Comparison of ENCODE assay signal across 23 cellular contexts in genomic region chr12:58288191-58288590, GRCh38.
DNase-seq lines count a peak whose midpoint lies in the region; ATAC-seq lines count a peak whose summit lies in the region.
"Had no signal": no experiment of that assay in that cellular context is flagged by ENCODE, and none has a peak within 500 bp of the region (broad histone marks: within the 10 kb centered on the region; RNA-seq: fewer than 3 reads in every experiment).

No MANE protein-coding gene starts in this region.

- no peaks in the 10 kb centered on the region for H3K36me3 Mint-ChIP-seq in natural killer cell treated with Interleukin-12 subunit alpha and Interleukin-12 subunit beta and Interleukin-15 and Interleukin-18, amount 100 ng/mL, for 72 hours
- H3K36me3 Mint-ChIP-seq in naive thymus-derived CD8-positive, alpha-beta T cell: peaks cover 0 to 7% (median 0%) of the 10 kb centered on the region in 3 donors

- peaks cover 0 to 6% of the 10 kb centered on the region in 2 donors for H3K27me3 Mint-ChIP-seq in natural killer cell treated with Interleukin-12 subunit alpha and Interleukin-12 subunit beta and Interleukin-15 and Interleukin-18, amount 100 ng/mL, for 72 hours
- H3K27me3 Mint-ChIP-seq in naive thymus-derived CD8-positive, alpha-beta T cell: peaks cover 9 to 27% (median 17%) of the 10 kb centered on the region in 5 donors

- no peak overlapping the region for H3K27ac Mint-ChIP-seq in natural killer cell treated with Interleukin-12 subunit alpha and Interleukin-12 subunit beta and Interleukin-15 and Interleukin-18, amount 100 ng/mL, for 72 hours
- H3K27ac Mint-ChIP-seq in naive thymus-derived CD8-positive, alpha-beta T cell: no peak overlapping the region
- H3K27ac Mint-ChIP-seq: activated naive CD8-positive, alpha-beta T cell treated with anti-CD3 and anti-CD28 coated beads, Interleukin-2, amount 50 U/mL, for 24 hours had no signal

- ATAC-seq in natural killer cell treated with Interleukin-12 subunit alpha and Interleukin-12 subunit beta and Interleukin-15 and Interleukin-18, amount 100 ng/mL, for 72 hours: no peak
- ATAC-seq in naive thymus-derived CD8-positive, alpha-beta T cell: no peak
- ATAC-seq: activated naive CD8-positive, alpha-beta T cell treated with anti-CD3 and anti-CD28 coated beads, Interleukin-2, amount 50 U/mL, for 24 hours; HepG2; left lung had no signal

- POLR2A ChIA-PET in naive thymus-derived CD8-positive, alpha-beta T cell (lab: Charles Lee): no interaction called here

- no peak overlapping the region for H3K4me3 Mint-ChIP-seq in natural killer cell treated with Interleukin-12 subunit alpha and Interleukin-12 subunit beta and Interleukin-15 and Interleukin-18, amount 100 ng/mL, for 72 hours
- H3K4me3 Mint-ChIP-seq in naive thymus-derived CD8-positive, alpha-beta T cell: no peak overlapping the region
- H3K4me3 Mint-ChIP-seq: activated naive CD8-positive, alpha-beta T cell treated with anti-CD3 and anti-CD28 coated beads, Interleukin-2, amount 50 U/mL, for 24 hours had no signal

- peaks cover 16% of the 10 kb centered on the region for H3K9me3 Mint-ChIP-seq in natural killer cell treated with Interleukin-12 subunit alpha and Interleukin-12 subunit beta and Interleukin-15 and Interleukin-18, amount 100 ng/mL, for 72 hours
- H3K9me3 Mint-ChIP-seq in naive thymus-derived CD8-positive, alpha-beta T cell: peaks cover 0 to 20% (median 3%) of the 10 kb centered on the region in 9 donors

- peak; percentile 5 for DNase-seq in AG08396 (ENCODE audit: low spot score)
- DNase-seq in EH (ENCODE audit: low read depth): peak; percentile 52
- peak; percentile 92 for DNase-seq in NCI-H446 treated with DMSO at 0.1 percent for 48 hours (lab: John Stamatoyannopoulos, UW)
- peak; percentile 89 for DNase-seq in fibroblast of peridontal ligament (ENCODE audit: extremely low read depth)
- DNase-seq in natural killer cell treated with Interleukin-12 subunit alpha and Interleukin-12 subunit beta and Interleukin-15 and Interleukin-18, amount 100 ng/mL, for 72 hours (ENCODE audit: low spot score): no peak
- no peak for DNase-seq in NCI-H526 (lab: John Stamatoyannopoulos, UW)
- no peak for DNase-seq in naive thymus-derived CD8-positive, alpha-beta T cell
- DNase-seq in T-helper 1 cell: no peak
- DNase-seq: activated CD4-positive, alpha-beta T cell treated with anti-CD3 and anti-CD28 coated beads, Interleukin-2, amount 50 U/mL, for 1 hour; activated CD8-positive, alpha-beta memory T cell treated with anti-CD3 and anti-CD28 coated beads, Interleukin-2, amount 50 U/mL, for 4 hours; activated naive CD8-positive, alpha-beta T cell treated with anti-CD3 and anti-CD28 coated beads, Interleukin-2, amount 50 U/mL, for 24 hours; AML-193; Caco-2; caudate nucleus; GM23248; left lung; NCI-H146; nucleus accumbens; retina; RPMI8226; stimulated activated CD4-positive, alpha-beta T cell treated with anti-CD3 and anti-CD28 coated beads, Interleukin-12 subunit alpha, Interleukin-12 subunit beta, amount 100 ng/mL, for 4 hours; substantia nigra had no signal

- no peaks in the 10 kb centered on the region for H3K4me1 Mint-ChIP-seq in natural killer cell treated with Interleukin-12 subunit alpha and Interleukin-12 subunit beta and Interleukin-15 and Interleukin-18, amount 100 ng/mL, for 72 hours (ENCODE audit: low read depth in 2 of 2)
- peaks cover 0 to 6% (median 5%) of the 10 kb centered on the region in 4 donors for H3K4me1 Mint-ChIP-seq in naive thymus-derived CD8-positive, alpha-beta T cell
- H3K4me1 Mint-ChIP-seq: activated naive CD8-positive, alpha-beta T cell treated with anti-CD3 and anti-CD28 coated beads, Interleukin-2, amount 50 U/mL, for 24 hours had no signal

Comparison
In these comparisons a context has a peak if more than half of its experiments do, and no peak if none do; other contexts are left out.
1. DNase-seq: peak in AG08396 (single experiment), EH (single experiment), NCI-H446 treated with DMSO at 0.1 percent for 48 hours (single experiment) and fibroblast of peridontal ligament (single experiment); none in natural killer cell treated with Interleukin-12 subunit alpha and Interleukin-12 subunit beta and Interleukin-15 and Interleukin-18, amount 100 ng/mL, for 72 hours (single experiment), NCI-H526 (0 of 2), naive thymus-derived CD8-positive, alpha-beta T cell (0 of 10) and T-helper 1 cell (0 of 5).